Comparison of ENCODE assay signal across 1 cellular context in the genomic region with DNA sequence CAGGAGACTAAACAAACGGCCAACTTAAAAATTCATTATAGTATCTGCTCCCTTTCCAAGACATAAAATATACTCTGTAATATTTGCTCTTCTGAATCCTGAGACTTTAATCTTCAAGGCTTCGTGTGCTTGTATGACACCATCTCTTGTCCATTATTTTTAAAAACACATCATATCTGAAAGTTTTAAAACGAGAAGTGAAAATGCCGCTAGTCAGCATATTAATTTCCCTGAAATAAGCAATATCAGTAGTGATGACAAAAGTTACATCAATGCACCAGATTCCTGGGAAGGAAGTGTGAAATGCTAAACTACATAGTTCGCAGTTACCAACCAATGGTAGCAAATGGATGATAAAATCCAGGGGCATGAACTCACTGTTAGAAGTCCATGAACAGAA.
TF ChIP-seq lines count a peak whose summit lies in the region.

No MANE protein-coding gene starts in this region.

TF ChIP-seq in GM12878, 131 proteins besides CTCF, POLR2A, EP300 and RAD21 (continued from another document):
- TF ChIP-seq, protein P1, sequence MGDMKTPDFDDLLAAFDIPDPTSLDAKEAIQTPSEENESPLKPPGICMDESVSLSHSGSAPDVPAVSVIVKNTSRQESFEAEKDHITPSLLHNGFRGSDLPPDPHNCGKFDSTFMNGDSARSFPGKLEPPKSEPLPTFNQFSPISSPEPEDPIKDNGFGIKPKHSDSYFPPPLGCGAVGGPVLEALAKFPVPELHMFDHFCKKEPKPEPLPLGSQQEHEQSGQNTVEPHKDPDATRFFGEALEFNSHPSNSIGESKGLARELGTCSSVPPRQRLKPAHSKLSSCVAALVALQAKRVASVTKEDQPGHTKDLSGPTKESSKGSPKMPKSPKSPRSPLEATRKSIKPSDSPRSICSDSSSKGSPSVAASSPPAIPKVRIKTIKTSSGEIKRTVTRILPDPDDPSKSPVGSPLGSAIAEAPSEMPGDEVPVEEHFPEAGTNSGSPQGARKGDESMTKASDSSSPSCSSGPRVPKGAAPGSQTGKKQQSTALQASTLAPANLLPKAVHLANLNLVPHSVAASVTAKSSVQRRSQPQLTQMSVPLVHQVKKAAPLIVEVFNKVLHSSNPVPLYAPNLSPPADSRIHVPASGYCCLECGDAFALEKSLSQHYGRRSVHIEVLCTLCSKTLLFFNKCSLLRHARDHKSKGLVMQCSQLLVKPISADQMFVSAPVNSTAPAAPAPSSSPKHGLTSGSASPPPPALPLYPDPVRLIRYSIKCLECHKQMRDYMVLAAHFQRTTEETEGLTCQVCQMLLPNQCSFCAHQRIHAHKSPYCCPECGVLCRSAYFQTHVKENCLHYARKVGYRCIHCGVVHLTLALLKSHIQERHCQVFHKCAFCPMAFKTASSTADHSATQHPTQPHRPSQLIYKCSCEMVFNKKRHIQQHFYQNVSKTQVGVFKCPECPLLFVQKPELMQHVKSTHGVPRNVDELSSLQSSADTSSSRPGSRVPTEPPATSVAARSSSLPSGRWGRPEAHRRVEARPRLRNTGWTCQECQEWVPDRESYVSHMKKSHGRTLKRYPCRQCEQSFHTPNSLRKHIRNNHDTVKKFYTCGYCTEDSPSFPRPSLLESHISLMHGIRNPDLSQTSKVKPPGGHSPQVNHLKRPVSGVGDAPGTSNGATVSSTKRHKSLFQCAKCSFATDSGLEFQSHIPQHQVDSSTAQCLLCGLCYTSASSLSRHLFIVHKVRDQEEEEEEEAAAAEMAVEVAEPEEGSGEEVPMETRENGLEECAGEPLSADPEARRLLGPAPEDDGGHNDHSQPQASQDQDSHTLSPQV (IDR thresholded peaks at IDR 0.05) = no peak
TF ChIP-seq in GM12878: peak in this region for 1.
